Comparison of ENCODE assay signal across 10 cellular contexts in the genomic region with DNA sequence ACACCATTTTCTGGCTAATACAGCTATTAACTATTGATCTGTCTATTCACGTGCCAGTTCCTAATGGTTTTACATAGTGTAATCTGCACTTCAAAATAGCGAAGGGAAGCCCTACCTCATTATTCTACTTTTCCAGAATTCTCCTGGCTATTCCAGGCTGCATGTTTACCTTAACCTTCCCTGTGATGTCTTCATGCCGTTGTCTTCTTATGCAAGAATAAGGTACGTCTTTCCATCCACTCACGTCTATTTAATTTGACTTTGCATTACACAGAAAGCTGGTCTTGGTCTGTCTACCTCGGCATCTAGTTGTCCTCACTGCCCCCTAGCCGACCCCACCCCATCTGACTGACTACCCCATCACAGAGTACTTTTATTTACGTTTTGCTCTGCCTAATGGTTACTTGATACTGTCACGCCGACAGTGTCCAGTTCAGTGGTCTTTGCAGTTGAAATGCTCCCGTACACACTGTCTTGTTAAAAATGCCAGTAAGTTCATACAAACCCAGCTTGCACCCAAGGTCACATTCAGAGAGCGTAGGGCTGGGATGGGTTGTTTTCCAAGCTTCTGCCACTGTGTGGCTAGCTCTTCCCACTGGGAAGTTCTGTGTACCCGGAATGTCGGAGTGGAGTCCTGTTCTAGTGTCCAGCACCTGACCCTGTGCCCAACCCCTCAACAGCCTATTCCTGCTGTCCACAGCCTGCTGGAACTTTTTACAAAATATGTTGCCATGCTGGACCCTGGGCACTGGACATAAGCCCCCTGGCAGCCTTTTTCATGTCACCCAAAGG. TPM values are rescaled to one million over a fixed set of nuclear protein-coding genes. Genes with fewer than 3 reads are reported as not detected.
DNase-seq lines count a peak whose midpoint lies in the region; ATAC-seq and TF ChIP-seq lines count a peak whose summit lies in the region.
"Had no signal": no experiment of that assay in that cellular context is flagged by ENCODE, and none has a peak within 500 bp of the region (broad histone marks: within the 10 kb centered on the region; RNA-seq: fewer than 3 reads in every experiment).

No MANE protein-coding gene starts in this region.

- DNase-seq in Right ventricle myocardium superior (peak; percentile 36), left cardiac atrium (no peak), choroid plexus epithelial cell (ENCODE audit: low read depth) (peak; percentile 71), lung microvascular endothelial cell (ENCODE audit: low read depth in 2 of 2) (peak; percentile 34 to 51), H7 (no peak), NCI-H2029 treated with DMSO at 0.1 percent for 48 hours (lab: John Stamatoyannopoulos, UW) (no peak), amygdala (lab: John Stamatoyannopoulos, UW) (no peak)
- DNase-seq in activated CD4-positive, alpha-beta T cell treated with anti-CD3 and anti-CD28 coated beads, Interleukin-2, amount 10 ng/mL, durations not matched to agents 7 days and 5 days: no peak
- DNase-seq: CD4-positive, alpha-beta T cell had no signal

- peaks cover 22% of the 10 kb centered on the region for H3K36me3 ChIP-seq in H7 (replicated peaks; ENCODE audit: control insufficient read depth, insufficient read depth, low read length)

- H3K4me3 ChIP-seq in choroid plexus epithelial cell (ENCODE audit: low read depth, low read length) (peak overlapping the region; percentile 13), H7 (ENCODE audit: insufficient read depth, low read depth, low read length) (no peak overlapping the region)

- intact Hi-C loops in Right ventricle myocardium superior (cut with DNase I) (no loop called here), left cardiac atrium (cut with DNase I) (no loop called here)

- CTCF ChIA-PET in activated CD4-positive, alpha-beta T cell treated with anti-CD3 and anti-CD28 coated beads, Interleukin-2, amount 10 ng/mL, durations not matched to agents 7 days and 5 days (lab: Charles Lee): interaction anchor here (1.2 to 1.3 kb wide), 2 partner anchors 24 to 51 kb away, joined by 3 to 4 read pairs; no protein-coding TSS in a partner anchor

- peaks cover 60% of the 10 kb centered on the region for H3K36me3 Mint-ChIP-seq in activated CD4-positive, alpha-beta T cell treated with anti-CD3 and anti-CD28 coated beads, Interleukin-2, amount 10 ng/mL, durations not matched to agents 7 days and 5 days (ENCODE audit: low read depth)

- H3K27me3 Mint-ChIP-seq in activated CD4-positive, alpha-beta T cell treated with anti-CD3 and anti-CD28 coated beads, Interleukin-2, amount 10 ng/mL, durations not matched to agents 7 days and 5 days: no peaks in the 10 kb centered on the region
- H3K27me3 Mint-ChIP-seq: CD4-positive, alpha-beta T cell had no signal

- H3K27me3 ChIP-seq in H7 (ENCODE audit: control insufficient read depth, insufficient read depth, low read length): no peaks in the 10 kb centered on the region

- ATAC-seq in Right ventricle myocardium superior (ENCODE audit: poor library complexity) (no peak), left cardiac atrium (no peak)

- no peak overlapping the region for H3K4me3 Mint-ChIP-seq in activated CD4-positive, alpha-beta T cell treated with anti-CD3 and anti-CD28 coated beads, Interleukin-2, amount 10 ng/mL, durations not matched to agents 7 days and 5 days
- H3K4me3 Mint-ChIP-seq: CD4-positive, alpha-beta T cell; nephron had no signal

- H3K4me1 Mint-ChIP-seq in activated CD4-positive, alpha-beta T cell treated with anti-CD3 and anti-CD28 coated beads, Interleukin-2, amount 10 ng/mL, durations not matched to agents 7 days and 5 days: peaks cover 78% of the 10 kb centered on the region

- H3K27ac Mint-ChIP-seq in activated CD4-positive, alpha-beta T cell treated with anti-CD3 and anti-CD28 coated beads, Interleukin-2, amount 10 ng/mL, durations not matched to agents 7 days and 5 days: no peak overlapping the region

- POLR2A ChIA-PET in activated CD4-positive, alpha-beta T cell treated with anti-CD3 and anti-CD28 coated beads, Interleukin-2, amount 10 ng/mL, durations not matched to agents 7 days and 5 days (lab: Charles Lee): no interaction called here

- no peaks in the 10 kb centered on the region for H3K9me3 Mint-ChIP-seq in activated CD4-positive, alpha-beta T cell treated with anti-CD3 and anti-CD28 coated beads, Interleukin-2, amount 10 ng/mL, durations not matched to agents 7 days and 5 days
- H3K9me3 Mint-ChIP-seq: CD4-positive, alpha-beta T cell; nephron had no signal

- no peak for TF ChIP-seq CTCF in choroid plexus epithelial cell (conservative IDR thresholded peaks at IDR 0.05; ENCODE audit: low read depth, low read length)

RNA-seq across cellular contexts. Expression of gene NEAT1, which starts 15.0 kb away (rescaled TPM):
- total RNA-seq in Right ventricle myocardium superior (451 TPM), left cardiac atrium (100 to 1,000 TPM; 405 to 657 TPM), lung microvascular endothelial cell (26.4 and 94.2 TPM in 2 replicates)
- total RNA-seq in H7 (2014; rRNA removed; shearing (Covaris generic)): 6.4 and 10.6 TPM in 2 replicates
- total RNA-seq in activated CD4-positive, alpha-beta T cell treated with anti-CD3 and anti-CD28 coated beads, Interleukin-2, amount 10 ng/mL, durations not matched to agents 7 days and 5 days: 100 to 1,000 TPM; 463 to 610 TPM

RNA-seq across cellular contexts. Expression of gene FRMD8, which starts 51.2 kb away (rescaled TPM):
- total RNA-seq in Right ventricle myocardium superior (8.6 TPM), left cardiac atrium (10 to 100 TPM; 13.4 to 21.5 TPM), lung microvascular endothelial cell (63.4 and 82.9 TPM in 2 replicates)
- 24.5 and 37.1 TPM in 2 replicates for total RNA-seq in H7 (2014; rRNA removed; shearing (Covaris generic))
- 10 to 100 TPM; 49.5 to 52.1 TPM for total RNA-seq in activated CD4-positive, alpha-beta T cell treated with anti-CD3 and anti-CD28 coated beads, Interleukin-2, amount 10 ng/mL, durations not matched to agents 7 days and 5 days

RNA-seq across cellular contexts. Expression of gene SLC25A45, which starts 55.2 kb away (rescaled TPM):
- 5.3 TPM for total RNA-seq in Right ventricle myocardium superior
- total RNA-seq in left cardiac atrium: 1 to 10 TPM; 4.1 to 7.2 TPM
- 1.2 and 1.7 TPM in 2 replicates for total RNA-seq in lung microvascular endothelial cell
- total RNA-seq in H7 (2014; rRNA removed; shearing (Covaris generic)): 0.73 and 0.81 TPM in 2 replicates
- total RNA-seq in activated CD4-positive, alpha-beta T cell treated with anti-CD3 and anti-CD28 coated beads, Interleukin-2, amount 10 ng/mL, durations not matched to agents 7 days and 5 days: 10 to 100 TPM; 40.9 TPM

Comparison
In these comparisons a context has a peak if more than half of its experiments do, and no peak if none do; other contexts are left out.
1. DNase-seq: peak in Right ventricle myocardium superior (single experiment), choroid plexus epithelial cell (single experiment) and lung microvascular endothelial cell (2 of 2); none in left cardiac atrium (single experiment), H7 (single experiment), NCI-H2029 treated with DMSO at 0.1 percent for 48 hours (single experiment), amygdala (0 of 56) and activated CD4-positive, alpha-beta T cell treated with anti-CD3 and anti-CD28 coated beads, Interleukin-2, amount 10 ng/mL, durations not matched to agents 7 days and 5 days (single experiment).